9 cellular contexts compared by ENCODE assay signal in the genomic region with DNA sequence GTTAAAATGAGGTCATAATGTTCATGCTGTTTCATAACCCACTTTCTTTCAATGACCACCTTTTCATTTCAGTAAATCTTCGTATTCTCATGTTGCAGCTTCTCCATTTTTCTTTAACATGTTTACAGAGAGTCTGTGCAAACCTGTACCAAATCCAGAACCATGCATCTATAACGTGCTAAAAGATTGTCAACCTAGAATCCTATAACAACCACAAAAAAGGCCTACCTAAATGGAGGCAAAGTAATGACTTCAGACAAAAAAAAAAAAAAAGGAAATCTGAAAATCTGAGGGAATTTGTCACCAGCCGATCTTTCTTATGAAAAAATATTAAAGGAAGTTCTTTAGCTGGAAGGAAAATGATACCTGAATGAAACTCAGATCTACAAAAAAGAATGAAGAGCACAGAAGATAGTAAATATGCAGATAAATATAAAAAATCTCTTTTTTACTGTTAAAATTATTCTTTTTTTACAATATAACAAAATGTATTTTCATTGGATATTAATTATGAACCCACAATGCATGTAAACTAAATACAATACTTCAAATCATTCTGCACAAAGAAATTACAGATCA. TPM values are rescaled to one million over a fixed set of nuclear protein-coding genes. Genes with fewer than 3 reads are reported as not detected.
A peak's percentile ranks its signal among the peaks of the same experiment; 100 is the strongest.
DNase-seq lines count a peak whose midpoint lies in the region; ATAC-seq and TF ChIP-seq lines count a peak whose summit lies in the region.
"Had no signal": no experiment of that assay in that cellular context is flagged by ENCODE, and none has a peak within 500 bp of the region (broad histone marks: within the 10 kb centered on the region; RNA-seq: fewer than 3 reads in every experiment).

No MANE protein-coding gene starts in this region.

- in situ Hi-C loops in Panc1 (cut with HindIII; ENCODE audit: low pct_unique_long_range_greater_than_20kb, low sequenced_read_pairs) (no loop called here), gastrocnemius medialis (cut with MboI; ENCODE audit: low sequenced_read_pairs in 4 of 4) (no loop called here)

- H3K4me1 ChIP-seq in Panc1 (ENCODE audit: control insufficient read depth, insufficient read depth, low read length) (peaks cover 4% of the 10 kb centered on the region), esophagus squamous epithelium (peaks cover 0 to 42% (median 11%) of the 10 kb centered on the region in 3 donors), gastrocnemius medialis (peaks cover 10 to 12% of the 10 kb centered on the region in 2 donors)

- WGBS in esophagus squamous epithelium, 2 donors = 15% methylated on average over 3 of the region's 3 CpGs

- no peak for ATAC-seq in Panc1
- ATAC-seq in gastrocnemius medialis = no peak
- ATAC-seq in GM21360 (IDR thresholded peaks at IDR 0.05; ENCODE audit: unreplicated experiment) = no peak

- no peaks in the 10 kb centered on the region for H3K36me3 ChIP-seq in Panc1 (ENCODE audit: control insufficient read depth, insufficient read depth, low read length)
- H3K36me3 ChIP-seq in esophagus squamous epithelium = no peaks in the 10 kb centered on the region
- no peaks in the 10 kb centered on the region for H3K36me3 ChIP-seq in gastrocnemius medialis

- TF ChIP-seq POLR2A in esophagus squamous epithelium (IDR thresholded peaks at IDR 0.05) (no peak), gastrocnemius medialis (IDR thresholded peaks at IDR 0.05) (no peak)

- H3K27ac ChIP-seq in Panc1 (ENCODE audit: low read length) (peak overlapping the region; percentile 95), esophagus squamous epithelium (peak overlapping the region; percentile 76 to 94 (median 90)), gastrocnemius medialis (peak overlapping the region; percentile 89 to 91 (median 90))

- H3K4me3 ChIP-seq in GM12864 (ENCODE audit: low read depth, low read length) (peak overlapping the region; percentile 60; the same call in 1 of the 2 replicates), Panc1 (ENCODE audit: low read depth in 2 of 2, low read length in 2 of 2) (peak overlapping the region; percentile 61 to 84), esophagus squamous epithelium (peak overlapping the region; percentile 42 to 87 (median 64)), gastrocnemius medialis (peak overlapping the region; percentile 68 to 83 (median 71))

- POLR2A ChIA-PET in Panc1 (lab: Charles Lee) = interaction anchor here (0.6 kb wide), 2 partner anchors 118 to 162 kb away, joined by 3 to 5 read pairs; no protein-coding TSS in a partner anchor

- H3K27me3 ChIP-seq in Panc1 (ENCODE audit: control insufficient read depth, insufficient read depth, low read length) = no peaks in the 10 kb centered on the region
- peaks cover 0 to 16% (median 0%) of the 10 kb centered on the region in 4 donors for H3K27me3 ChIP-seq in esophagus squamous epithelium
- H3K27me3 ChIP-seq in gastrocnemius medialis = peaks cover 28 to 37% (median 33%) of the 10 kb centered on the region in 3 donors

- no TSS peak for BruUV-seq in Panc1 (replicated peaks; lab: Mats Ljungman, UMichigan)

- H3K9me3 ChIP-seq in Panc1 (ENCODE audit: control insufficient read depth, insufficient read depth, low read depth, low read length) (no peaks in the 10 kb centered on the region), esophagus squamous epithelium (no peaks in the 10 kb centered on the region), gastrocnemius medialis (peaks cover 0 to 3% (median 0%) of the 10 kb centered on the region in 3 donors)

- TF ChIP-seq CTCF in GM12864 (IDR thresholded peaks at IDR 0.05; ENCODE audit: low read depth, low read length, missing control alignments) (no peak), Panc1 (IDR thresholded peaks at IDR 0.05) (no peak), esophagus squamous epithelium (IDR thresholded peaks at IDR 0.05) (no peak), gastrocnemius medialis (IDR thresholded peaks at IDR 0.05 in 4 of 5, conservative IDR thresholded peaks at IDR 0.05 in 1 of 5) (no peak)

- CTCF ChIA-PET in Panc1 (lab: Charles Lee) = no interaction called here

- intact Hi-C loops in Panc1 (cut with micrococcal nuclease; ENCODE audit: unreplicated experiment) = no loop called here
- intact Hi-C loops in esophagus squamous epithelium (cut with DNase I) = no loop called here
- intact Hi-C loops in gastrocnemius medialis (cut with DNase I; ENCODE audit: low total_unique reads) = loop anchor here (10.0 kb wide), 2 partner anchors 60 to 120 kb away; a partner anchor contains a TSS

- no peak for DNase-seq in GM12864 (ENCODE audit: low read depth)
- DNase-seq in Panc1 (ENCODE audit: low read depth, low spot score) = no peak
- DNase-seq in esophagus squamous epithelium (lab: John Stamatoyannopoulos, UW) = no peak
- no peak for DNase-seq in gastrocnemius medialis
- no peak for DNase-seq in NCI-H2081 treated with DMSO at 0.1 percent for 48 hours (lab: John Stamatoyannopoulos, UW)
- DNase-seq in T1000 (lab: John Stamatoyannopoulos, UW) = no peak
- DNase-seq in stimulated activated CD4-positive, alpha-beta T cell treated with anti-CD3 and anti-CD28 coated beads, Interleukin-2, amount 100 ng/mL, for 24 hours = no peak
- DNase-seq: NCI-H524 treated with DMSO at 0.1 percent for 48 hours had no signal

RNA-seq across cellular contexts. Expression of a gene that starts 1.4 kb away (rescaled TPM):
- 45.0 TPM for total RNA-seq in Panc1 (2021; ENCODE audit: unreplicated experiment)
- polyA plus RNA-seq in Panc1 (2012; ENCODE audit: insufficient read length) = 17.8 TPM
- total RNA-seq in esophagus squamous epithelium = 10 to 100 TPM in 2 of 4 donors, 1 to 10 TPM in 2; 1.4 to 12.4 (median 10.1) TPM
- total RNA-seq in gastrocnemius medialis = 10 to 100 TPM in 2 of 4 donors, 1 to 10 TPM in 2; 8.9 to 11.8 (median 10.0) TPM

RNA-seq across cellular contexts. Expression of a gene that starts 57.4 kb away (rescaled TPM):
- total RNA-seq in Panc1 (2021; ENCODE audit: unreplicated experiment) (35.2 TPM), esophagus squamous epithelium (1 to 10 TPM; 1.3 to 5.0 (median 3.7) TPM), gastrocnemius medialis (1 to 10 TPM in 2 of 4 donors, under 1 TPM in 2; 0.76 to 2.2 (median 1.3) TPM)
- 10.7 TPM for polyA plus RNA-seq in Panc1 (2012; ENCODE audit: insufficient read length)
